16 cellular contexts compared by ENCODE assay signal in the genomic region with DNA sequence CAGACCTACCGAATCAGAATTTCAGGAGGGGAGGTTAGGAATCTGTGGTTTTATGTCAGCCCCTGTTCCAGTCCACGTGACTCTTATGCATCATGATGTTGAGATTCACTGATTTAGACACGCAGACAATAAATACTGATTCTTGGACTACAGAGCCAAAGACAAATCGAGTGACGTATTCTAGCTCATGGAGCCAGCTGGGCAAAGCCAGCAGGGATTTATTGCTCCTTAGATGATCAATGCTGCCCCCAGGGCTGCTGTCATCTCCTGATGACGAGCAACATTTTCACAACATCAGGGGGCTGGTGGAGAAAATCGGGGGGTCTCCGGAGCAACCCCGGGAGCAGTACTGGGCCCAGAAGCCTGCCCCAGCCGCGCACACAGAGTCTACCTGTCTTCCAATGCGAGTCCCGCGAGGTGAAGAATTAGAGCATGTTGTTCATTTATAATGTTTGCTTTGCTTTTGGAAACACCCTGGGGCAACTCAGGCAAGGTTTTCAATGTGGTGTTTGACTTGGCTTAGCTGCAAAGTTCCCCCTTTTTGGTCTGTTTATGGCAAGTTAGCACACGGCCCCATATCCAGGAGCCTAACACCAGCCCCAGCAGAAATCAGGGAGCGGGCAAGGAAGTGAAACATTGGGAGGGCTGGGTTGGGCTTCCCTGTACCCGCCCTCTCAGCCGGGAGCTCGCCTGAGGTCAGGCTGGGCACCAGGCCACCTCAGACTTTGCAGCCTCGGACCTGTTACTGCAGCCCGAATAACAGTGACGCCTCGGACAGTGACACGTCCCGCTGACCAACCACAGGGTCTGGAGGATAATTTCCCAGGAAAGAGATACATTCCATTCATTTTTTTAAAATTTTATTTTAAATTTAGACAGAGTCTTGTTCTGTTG. TPM values are rescaled to one million over a fixed set of nuclear protein-coding genes. Genes with fewer than 3 reads are reported as not detected.
A peak's percentile ranks its signal among the peaks of the same experiment; 100 is the strongest.
DNase-seq lines count a peak whose midpoint lies in the region; ATAC-seq, FAIRE-seq and TF ChIP-seq lines count a peak whose summit lies in the region.
"Had no signal": no experiment of that assay in that cellular context is flagged by ENCODE, and none has a peak within 500 bp of the region (broad histone marks: within the 10 kb centered on the region; RNA-seq: fewer than 3 reads in every experiment).

No MANE protein-coding gene starts in this region.

- no peak overlapping the region for H3K4me3 Mint-ChIP-seq in activated naive CD8-positive, alpha-beta T cell treated with anti-CD3 and anti-CD28 coated beads for 36 hours
- H3K4me3 Mint-ChIP-seq: activated CD4-positive, alpha-beta memory T cell treated with anti-CD3 and anti-CD28 coated beads, Interleukin-2, amount 10 ng/mL, durations not matched to agents 7 days and 5 days; CD4-positive, CD25-positive, alpha-beta regulatory T cell; effector memory CD8-positive, alpha-beta T cell; stimulated activated naive CD8-positive, alpha-beta T cell treated with anti-CD3 and anti-CD28 coated beads, Interleukin-15, Interleukin-2, amounts not matched to agents 100 ng/mL and 50 ng/mL, for 24 hours had no signal

- 48 to 51% methylated on average over 25 of the region's 25 CpGs for WGBS in esophagus, 2 donors

- H3K4me1 ChIP-seq in esophagus (ENCODE audit: control insufficient read depth in 2 of 2, insufficient read depth in 2 of 2, low read length in 1 of 2) (peaks cover 0 to 2% of the 10 kb centered on the region in 2 donors), mucosa of descending colon (ENCODE audit: low read depth) (no peaks in the 10 kb centered on the region)

- no peaks in the 10 kb centered on the region for H3K36me3 ChIP-seq in esophagus (ENCODE audit: control insufficient read depth in 2 of 2, insufficient read depth in 2 of 2, low read length in 1 of 2)
- H3K36me3 ChIP-seq in mucosa of descending colon (ENCODE audit: low read depth) = no peaks in the 10 kb centered on the region

- H3K9me3 ChIP-seq in esophagus (ENCODE audit: control insufficient read depth in 2 of 2, insufficient read depth in 1 of 2, low read depth in 1 of 2, low read length in 1 of 2) = no peaks in the 10 kb centered on the region
- H3K9me3 ChIP-seq in mucosa of descending colon = no peaks in the 10 kb centered on the region

- no peaks in the 10 kb centered on the region for H3K9me3 Mint-ChIP-seq in activated naive CD8-positive, alpha-beta T cell treated with anti-CD3 and anti-CD28 coated beads for 36 hours
- H3K9me3 Mint-ChIP-seq: activated naive CD4-positive, alpha-beta T cell treated with anti-CD3 and anti-CD28 coated beads, Interleukin-2, amount 50 U/mL, for 72 hours; effector memory CD8-positive, alpha-beta T cell; stimulated activated naive CD8-positive, alpha-beta T cell treated with anti-CD3 and anti-CD28 coated beads, Interleukin-15, Interleukin-2, amounts not matched to agents 100 ng/mL and 50 ng/mL, for 24 hours had no signal

- H3K27me3 ChIP-seq in esophagus (ENCODE audit: control insufficient read depth in 1 of 2, insufficient read depth in 2 of 2, low read length in 2 of 2) = no peaks in the 10 kb centered on the region

- H3K36me3 Mint-ChIP-seq in activated naive CD8-positive, alpha-beta T cell treated with anti-CD3 and anti-CD28 coated beads for 36 hours = peaks cover 1% of the 10 kb centered on the region
- H3K36me3 Mint-ChIP-seq: activated naive CD4-positive, alpha-beta T cell treated with anti-CD3 and anti-CD28 coated beads, Interleukin-2, amount 50 U/mL, for 72 hours; CD4-positive, CD25-positive, alpha-beta regulatory T cell had no signal

- in situ Hi-C loops in GM13977 (cut with MboI; ENCODE audit: low pct_unique_long_range_greater_than_20kb, low sequenced_read_pairs, unreplicated experiment) = loop anchor here (10.0 kb wide), 1 partner anchor 85 kb away; no protein-coding TSS in a partner anchor

- TF ChIP-seq CTCF in AG09309 (IDR thresholded peaks at IDR 0.05; ENCODE audit: control insufficient read depth, insufficient read depth, low read depth, low read length, missing control alignments) (no peak), mucosa of descending colon (IDR thresholded peaks at IDR 0.05) (no peak), GM13977 (IDR thresholded peaks at IDR 0.05; ENCODE audit: extremely low read depth, insufficient read depth, missing control alignments) (no peak)

- intact Hi-C loops in mucosa of descending colon (cut with DNase I, micrococcal nuclease) = no loop called here

- no peak overlapping the region for H3K27ac Mint-ChIP-seq in activated naive CD8-positive, alpha-beta T cell treated with anti-CD3 and anti-CD28 coated beads for 36 hours
- H3K27ac Mint-ChIP-seq: activated CD4-positive, alpha-beta memory T cell treated with anti-CD3 and anti-CD28 coated beads, Interleukin-2, amount 10 ng/mL, durations not matched to agents 7 days and 5 days; activated naive CD4-positive, alpha-beta T cell treated with anti-CD3 and anti-CD28 coated beads, Interleukin-2, amount 50 U/mL, for 72 hours; CD4-positive, CD25-positive, alpha-beta regulatory T cell; effector memory CD8-positive, alpha-beta T cell; stimulated activated naive CD8-positive, alpha-beta T cell treated with anti-CD3 and anti-CD28 coated beads, Interleukin-15, Interleukin-2, amounts not matched to agents 100 ng/mL and 50 ng/mL, for 24 hours had no signal

- H3K4me1 Mint-ChIP-seq in activated naive CD8-positive, alpha-beta T cell treated with anti-CD3 and anti-CD28 coated beads for 36 hours = no peaks in the 10 kb centered on the region
- H3K4me1 Mint-ChIP-seq: activated CD4-positive, alpha-beta memory T cell treated with anti-CD3 and anti-CD28 coated beads, Interleukin-2, amount 10 ng/mL, durations not matched to agents 7 days and 5 days had no signal

- peak overlapping the region; percentile 66 to 75 for H3K27ac ChIP-seq in esophagus (ENCODE audit: low read depth in 2 of 2, low read length in 1 of 2)

- H3K4me3 ChIP-seq in AG09309 (ENCODE audit: control insufficient read depth, low read depth, low read length) (no peak overlapping the region), esophagus (ENCODE audit: low read depth in 1 of 2, low read length in 2 of 2) (no peak overlapping the region), mucosa of descending colon (no peak overlapping the region)

- DNase-seq in AG09309 (ENCODE audit: low read depth) (peak; percentile 66), NCI-H2081 (lab: John Stamatoyannopoulos, UW) (peak; percentile 76 to 87), mucosa of descending colon (peak; percentile 34 to 69 (median 60)), GM13977 (ENCODE audit: low spot score) (no peak), foreskin melanocyte (no peak), RCC 7860 (ENCODE audit: low spot score) (no peak)
- no peak for DNase-seq in activated naive CD8-positive, alpha-beta T cell treated with anti-CD3 and anti-CD28 coated beads for 36 hours
- DNase-seq: activated CD4-positive, alpha-beta memory T cell treated with anti-CD3 and anti-CD28 coated beads, Interleukin-2, amount 10 ng/mL, durations not matched to agents 7 days and 5 days; CD4-positive, CD25-positive, alpha-beta regulatory T cell; effector memory CD8-positive, alpha-beta T cell; MM.1S; stimulated activated CD4-positive, alpha-beta T cell treated with anti-CD3 and anti-CD28 coated beads, Interleukin-2, amount 100 ng/mL, for 24 hours had no signal

- peaks cover 9% of the 10 kb centered on the region for H3K27me3 Mint-ChIP-seq in activated naive CD8-positive, alpha-beta T cell treated with anti-CD3 and anti-CD28 coated beads for 36 hours
- H3K27me3 Mint-ChIP-seq: stimulated activated naive CD8-positive, alpha-beta T cell treated with anti-CD3 and anti-CD28 coated beads, Interleukin-15, Interleukin-2, amounts not matched to agents 100 ng/mL and 50 ng/mL, for 24 hours had no signal

- ATAC-seq in mucosa of descending colon = peak; percentile 92
- ATAC-seq: activated naive CD4-positive, alpha-beta T cell treated with anti-CD3 and anti-CD28 coated beads, Interleukin-2, amount 50 U/mL, for 72 hours; effector memory CD8-positive, alpha-beta T cell had no signal

- FAIRE-seq in RCC 7860 (lab: Jason Lieb, UNC) = no peak

RNA-seq across cellular contexts. Expression of gene CLDN14, which starts 19.9 kb away (rescaled TPM):
- under 1 TPM in 1 of 2 donors, not detected in 1; 0.04 TPM for polyA plus RNA-seq in esophagus
- total RNA-seq in mucosa of descending colon = under 1 TPM in 1 of 3 donors, not detected in 2; 0.63 TPM
- not detected for total RNA-seq in activated naive CD8-positive, alpha-beta T cell treated with anti-CD3 and anti-CD28 coated beads for 36 hours
- total RNA-seq: activated CD4-positive, alpha-beta memory T cell treated with anti-CD3 and anti-CD28 coated beads, Interleukin-2, amount 10 ng/mL, durations not matched to agents 7 days and 5 days; activated naive CD4-positive, alpha-beta T cell treated with anti-CD3 and anti-CD28 coated beads, Interleukin-2, amount 50 U/mL, for 72 hours; CD4-positive, CD25-positive, alpha-beta regulatory T cell; T-helper 1 cell treated with Interleukin-12 subunit alpha and Interleukin-12 subunit beta and Interleukin-4 antibody, amounts not matched to agents 30 ng/mL and 1 ng/mL, for 36 hours had no signal
- polyA plus RNA-seq: CD4-positive, CD25-positive, alpha-beta regulatory T cell had no signal

Comparison
In these comparisons a context has a peak if more than half of its experiments do, and no peak if none do; other contexts are left out.
1. DNase-seq: peak in AG09309 (single experiment), NCI-H2081 (2 of 2) and mucosa of descending colon (3 of 3); none in GM13977 (single experiment), foreskin melanocyte (single experiment), RCC 7860 (single experiment) and activated naive CD8-positive, alpha-beta T cell treated with anti-CD3 and anti-CD28 coated beads for 36 hours (single experiment).